In genomic region chr3:195893916-195894315, GRCh38 we compare ENCODE assay signal across 10 cellular contexts. TPM values are rescaled to one million over a fixed set of nuclear protein-coding genes. Genes with fewer than 3 reads are reported as not detected.
DNase-seq lines count a peak whose midpoint lies in the region; ATAC-seq and TF ChIP-seq lines count a peak whose summit lies in the region.
"Had no signal": no experiment of that assay in that cellular context is flagged by ENCODE, and none has a peak within 500 bp of the region (broad histone marks: within the 10 kb centered on the region; RNA-seq: fewer than 3 reads in every experiment).

No MANE protein-coding gene starts in this region.

- CTCF ChIA-PET in Panc1 (lab: Charles Lee), result interaction anchor here (0.6 to 2.3 kb wide), 12 partner anchors 14 to 55 kb away, joined by 3 to 15 read pairs (median 6); partner anchors contain the start of gene TNK2

- H3K36me3 ChIP-seq in Panc1 (ENCODE audit: control insufficient read depth, insufficient read depth, low read length) (no peaks in the 10 kb centered on the region), gastrocnemius medialis (no peaks in the 10 kb centered on the region), hepatocyte (replicated peaks; ENCODE audit: insufficient read depth, low read depth) (no peaks in the 10 kb centered on the region)
- H3K36me3 ChIP-seq: brain microvascular endothelial cell, thyroid gland had no signal

- H3K27ac ChIP-seq in Panc1 (ENCODE audit: low read length) (peak overlapping the region; percentile 80), gastrocnemius medialis (peak overlapping the region; percentile 91 to 99 (median 92)), hepatocyte (no peak overlapping the region)
- H3K27ac ChIP-seq: brain microvascular endothelial cell had no signal

- H3K4me3 ChIP-seq in Panc1 (ENCODE audit: low read depth in 2 of 2, low read length in 2 of 2) (peak overlapping the region in 1 of 2 experiments; percentile 65; a peak in 2 of 4 replicates), gastrocnemius medialis (peak overlapping the region in 1 of 4 donors; percentile 73), hepatocyte (no peak overlapping the region)
- H3K4me3 ChIP-seq: thyroid gland had no signal

- no peak for TF ChIP-seq CTCF in Panc1 (IDR thresholded peaks at IDR 0.05)
- no peak for TF ChIP-seq CTCF in gastrocnemius medialis (IDR thresholded peaks at IDR 0.05 in 4 of 5, conservative IDR thresholded peaks at IDR 0.05 in 1 of 5)
- TF ChIP-seq CTCF in hepatocyte (IDR thresholded peaks at IDR 0.05; ENCODE audit: poor library complexity), result no peak

- H3K9me2 ChIP-seq in hepatocyte (replicated peaks; ENCODE audit: insufficient read depth), result no peaks in the 10 kb centered on the region

- peak overlapping the region; percentile 49 for H3K4me3 Mint-ChIP-seq in T-helper 2 cell treated with Interferon-gamma antibody and Interleukin-4, amounts not matched to agents 5 μg/mL and 100 μg/mL, for 36 hours
- peak overlapping the region; percentile 91 to 93 for H3K4me3 Mint-ChIP-seq in effector memory CD8-positive, alpha-beta T cell

- no peak overlapping the region for H3K27ac Mint-ChIP-seq in T-helper 2 cell treated with Interferon-gamma antibody and Interleukin-4, amounts not matched to agents 5 μg/mL and 100 μg/mL, for 36 hours
- peak overlapping the region; percentile 97 to 98 for H3K27ac Mint-ChIP-seq in effector memory CD8-positive, alpha-beta T cell

- intact Hi-C loops in Panc1 (cut with micrococcal nuclease; ENCODE audit: unreplicated experiment), result loop anchor here (1.0 kb wide), 1 partner anchor 31 kb away; no protein-coding TSS in a partner anchor
- intact Hi-C loops in gastrocnemius medialis (cut with DNase I; ENCODE audit: low total_unique reads), result loop anchor here (1.0 to 2.0 kb wide), 3 partner anchors 15 to 31 kb away; partner anchors contain the start of gene TNK2

- H3K9me3 ChIP-seq in Panc1 (ENCODE audit: control insufficient read depth, insufficient read depth, low read depth, low read length) (no peaks in the 10 kb centered on the region), gastrocnemius medialis (no peaks in the 10 kb centered on the region), hepatocyte (ENCODE audit: low read depth) (no peaks in the 10 kb centered on the region)
- H3K9me3 ChIP-seq: thyroid gland had no signal

- no peak overlapping the region for H2AFZ ChIP-seq in hepatocyte

- H3K4me1 Mint-ChIP-seq in T-helper 2 cell treated with Interferon-gamma antibody and Interleukin-4, amounts not matched to agents 5 μg/mL and 100 μg/mL, for 36 hours (ENCODE audit: low read depth), result peaks cover 26% of the 10 kb centered on the region
- peaks cover 38 to 42% of the 10 kb centered on the region in 2 donors for H3K4me1 Mint-ChIP-seq in effector memory CD8-positive, alpha-beta T cell (ENCODE audit: low read depth in 2 of 2)

- DNase-seq in T-helper 2 cell treated with Interferon-gamma antibody and Interleukin-4, amounts not matched to agents 5 μg/mL and 100 μg/mL, for 36 hours (ENCODE audit: low spot score), result no peak
- DNase-seq in T-helper 2 cell (no peak), Panc1 (ENCODE audit: low read depth, low spot score) (no peak), gastrocnemius medialis (peak in 1 of 2 donors; percentile 60), hepatocyte (ENCODE audit: low spot score) (no peak), ecto neural progenitor cell (ENCODE audit: low spot score) (no peak)
- no peak for DNase-seq in effector memory CD8-positive, alpha-beta T cell

- H3K9me3 Mint-ChIP-seq in T-helper 2 cell treated with Interferon-gamma antibody and Interleukin-4, amounts not matched to agents 5 μg/mL and 100 μg/mL, for 36 hours, result no peaks in the 10 kb centered on the region
- no peaks in the 10 kb centered on the region for H3K9me3 Mint-ChIP-seq in effector memory CD8-positive, alpha-beta T cell

- TF ChIP-seq POLR2A in gastrocnemius medialis (IDR thresholded peaks at IDR 0.05), result no peak

- 82% methylated on average over 4 of the region's 4 CpGs for WGBS in hepatocyte (ENCODE audit: low lambda C conversion rate, missing lambda C conversion rate)

- POLR2A ChIA-PET in Panc1 (lab: Charles Lee), result interaction anchor here (0.6 to 0.8 kb wide), 4 partner anchors 14 to 204 kb away, joined by 3 to 4 read pairs (median 3); no protein-coding TSS in a partner anchor

- no peaks in the 10 kb centered on the region for H3K36me3 Mint-ChIP-seq in T-helper 2 cell treated with Interferon-gamma antibody and Interleukin-4, amounts not matched to agents 5 μg/mL and 100 μg/mL, for 36 hours (ENCODE audit: low read depth)
- H3K36me3 Mint-ChIP-seq in effector memory CD8-positive, alpha-beta T cell (ENCODE audit: insufficient read depth), result peaks cover 12% of the 10 kb centered on the region

- no peak overlapping the region for H3K4me2 ChIP-seq in hepatocyte

- peaks cover 8% of the 10 kb centered on the region for H4K20me1 ChIP-seq in hepatocyte (ENCODE audit: insufficient read depth, poor library complexity, severe bottlenecking)

- H3K27me3 Mint-ChIP-seq in T-helper 2 cell treated with Interferon-gamma antibody and Interleukin-4, amounts not matched to agents 5 μg/mL and 100 μg/mL, for 36 hours (ENCODE audit: low read depth), result no peaks in the 10 kb centered on the region
- H3K27me3 Mint-ChIP-seq in effector memory CD8-positive, alpha-beta T cell, result no peaks in the 10 kb centered on the region

- H3K27me3 ChIP-seq in Panc1 (ENCODE audit: control insufficient read depth, insufficient read depth, low read length) (no peaks in the 10 kb centered on the region), gastrocnemius medialis (no peaks in the 10 kb centered on the region), hepatocyte (no peaks in the 10 kb centered on the region)
- H3K27me3 ChIP-seq: brain microvascular endothelial cell, thyroid gland had no signal

- H3K4me1 ChIP-seq in Panc1 (ENCODE audit: control insufficient read depth, insufficient read depth, low read length), result peaks cover 35% of the 10 kb centered on the region
- peaks cover 80 to 89% of the 10 kb centered on the region in 2 donors for H3K4me1 ChIP-seq in gastrocnemius medialis
- peaks cover 45% of the 10 kb centered on the region for H3K4me1 ChIP-seq in hepatocyte (ENCODE audit: insufficient read depth)

- in situ Hi-C loops in Panc1 (cut with HindIII; ENCODE audit: low pct_unique_long_range_greater_than_20kb, low sequenced_read_pairs), result no loop called here
- in situ Hi-C loops in gastrocnemius medialis (cut with MboI; ENCODE audit: low sequenced_read_pairs in 4 of 4), result loop anchor here in 2 of 4 donors (5.0 kb wide), 1 partner anchor 37 kb away; no protein-coding TSS in a partner anchor

- ATAC-seq in Panc1 (no peak), gastrocnemius medialis (no peak), GM18511 (IDR thresholded peaks at IDR 0.05; ENCODE audit: unreplicated experiment) (no peak)
- no peak for ATAC-seq in effector memory CD8-positive, alpha-beta T cell (replicated peaks)

- no TSS peak for BruUV-seq in Panc1 (replicated peaks; lab: Mats Ljungman, UMichigan)

- peaks cover 22% of the 10 kb centered on the region for H3K79me2 ChIP-seq in hepatocyte

RNA-seq across cellular contexts. Expression of gene TNK2, which starts 14.4 kb away (rescaled TPM):
- 72.3 TPM for total RNA-seq in Panc1 (2021; ENCODE audit: unreplicated experiment)
- 89.5 TPM for polyA plus RNA-seq in Panc1 (2012; ENCODE audit: insufficient read length)
- total RNA-seq in gastrocnemius medialis, result 10 to 100 TPM; 40.5 to 54.0 (median 49.3) TPM
- 9.0 and 11.6 TPM in 2 replicates for total RNA-seq in hepatocyte
- polyA plus RNA-seq in hepatocyte, result 5.9 and 6.7 TPM in 2 replicates
